In the genomic region with DNA sequence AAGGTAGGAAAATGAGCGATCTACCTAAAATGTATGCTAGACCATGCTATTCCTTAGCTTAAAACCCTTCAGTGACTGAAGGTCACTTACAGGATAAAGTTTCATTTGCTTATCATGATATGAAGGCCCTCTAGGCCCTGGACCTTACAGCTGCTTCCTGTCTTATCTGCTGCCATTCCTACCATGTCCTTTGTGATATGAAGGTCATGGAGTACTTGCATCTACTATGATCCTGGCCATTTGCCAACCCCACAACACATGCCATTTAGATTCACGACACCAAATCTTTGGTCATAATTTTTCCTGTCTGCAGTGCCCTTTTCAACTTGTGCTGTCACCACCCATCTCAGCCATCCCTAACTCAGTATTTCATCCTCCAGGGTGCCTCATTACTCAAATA, we compare ENCODE assay signal across 1 cellular context.
TF ChIP-seq lines count a peak whose summit lies in the region.

No MANE protein-coding gene starts in this region.

TF ChIP-seq in HepG2, 621 proteins besides CTCF, POLR2A, EP300 and RAD21 (continued from another document):
- TF ChIP-seq, protein P1, sequence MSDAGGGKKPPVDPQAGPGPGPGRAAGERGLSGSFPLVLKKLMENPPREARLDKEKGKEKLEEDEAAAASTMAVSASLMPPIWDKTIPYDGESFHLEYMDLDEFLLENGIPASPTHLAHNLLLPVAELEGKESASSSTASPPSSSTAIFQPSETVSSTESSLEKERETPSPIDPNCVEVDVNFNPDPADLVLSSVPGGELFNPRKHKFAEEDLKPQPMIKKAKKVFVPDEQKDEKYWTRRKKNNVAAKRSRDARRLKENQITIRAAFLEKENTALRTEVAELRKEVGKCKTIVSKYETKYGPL (CRISPR knock-in tag; IDR thresholded peaks at IDR 0.05) = no peak
